In the genomic region with DNA sequence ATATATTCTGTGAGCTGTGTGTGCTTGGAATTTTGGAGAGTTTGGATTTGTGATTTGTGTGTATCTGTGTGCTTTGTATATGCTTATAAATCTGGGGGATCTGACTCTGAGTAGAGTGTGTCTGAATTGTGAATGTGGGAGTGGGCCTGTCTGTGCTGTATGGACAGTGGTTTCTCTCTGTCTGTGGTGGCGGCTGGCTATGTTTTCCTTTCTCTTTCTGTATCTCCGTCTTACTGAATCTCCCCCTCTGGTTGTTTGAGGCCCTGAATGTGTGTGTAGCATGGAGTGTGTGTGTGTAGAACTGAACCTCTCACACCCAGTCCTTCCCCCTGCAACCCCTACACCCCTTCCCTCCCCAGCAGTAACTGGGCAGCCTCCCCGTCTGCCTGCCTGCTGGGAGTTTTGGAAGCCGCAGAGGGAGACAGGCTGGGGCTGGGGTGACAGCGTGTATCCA, we compare ENCODE assay signal across 8 cellular contexts. TPM values are rescaled to one million over a fixed set of nuclear protein-coding genes. Genes with fewer than 3 reads are reported as not detected.
DNase-seq lines count a peak whose midpoint lies in the region; ATAC-seq, FAIRE-seq and TF ChIP-seq lines count a peak whose summit lies in the region.

No MANE protein-coding gene starts in this region.

- peak overlapping the region; percentile 72; the same call in 1 of the 2 replicates for H2BK15ac ChIP-seq in H1 (ENCODE audit: low read length)

- intact Hi-C loops in pancreas (cut with DNase I), result loop anchor here in 2 of 3 donors (5.0 kb wide), 1 partner anchor 34 kb away; no protein-coding TSS in a partner anchor

- H3K36me3 ChIP-seq in HUES48 (ENCODE audit: control insufficient read depth, insufficient read depth, low read length), result no peaks in the 10 kb centered on the region
- H3K36me3 ChIP-seq in H1 (ENCODE audit: control insufficient read depth in 2 of 4, insufficient read depth in 4 of 4, low read length in 3 of 4), result no peaks in the 10 kb centered on the region
- H3K36me3 ChIP-seq in pancreas, result no peaks in the 10 kb centered on the region
- H3K36me3 ChIP-seq in effector memory CD4-positive, alpha-beta T cell (ENCODE audit: control insufficient read depth, insufficient read depth, low read length), result no peaks in the 10 kb centered on the region

- no peak for DNase-seq in activated T-cell treated with anti-CD3 and anti-CD28 coated beads, Interleukin-2, amount 50 U/mL, for 4 hours
- DNase-seq in activated T-cell treated with anti-CD3 and anti-CD28 coated beads, Interleukin-2, amount 50 U/mL, for 1 hour, result no peak
- DNase-seq in H1 (ENCODE audit: low read depth in 1 of 2, low spot score in 2 of 2) (no peak), pancreas (peak in 1 of 6 donors; percentile 26), HPDE6-E6E7 (ENCODE audit: extremely low spot score) (no peak)
- DNase-seq in effector memory CD4-positive, alpha-beta T cell, result no peak

- H2AFZ ChIP-seq in H1 (ENCODE audit: low read length), result no peak overlapping the region

- H3K23ac ChIP-seq in H1 (ENCODE audit: insufficient read length), result no peak overlapping the region

- H3K4me1 Mint-ChIP-seq in activated T-cell treated with anti-CD3 and anti-CD28 coated beads, Interleukin-2, amount 50 U/mL, for 4 hours (ENCODE audit: low read depth), result peaks cover 40% of the 10 kb centered on the region

- H3K79me2 ChIP-seq in H1 (ENCODE audit: control insufficient read depth in 1 of 2, insufficient read depth in 2 of 2, low read length in 2 of 2), result peaks cover 44 to 84% of the 10 kb centered on the region in 2 experiments

- TF ChIP-seq CTCF in H1 (IDR thresholded peaks at IDR 0.05; ENCODE audit: control extremely low read depth in 1 of 3, insufficient read depth in 1 of 3, low read depth in 1 of 3, low read length in 3 of 3) (no peak), pancreas (IDR thresholded peaks at IDR 0.05) (no peak)

- CTCF ChIA-PET in H1 (lab: Charles Lee; ENCODE audit: partially characterized antibody), result interaction anchor here (1.4 to 14.5 kb wide), 7 partner anchors 13 to 56 kb away, joined by 3 to 224 read pairs (median 16); no protein-coding TSS in a partner anchor

- H3K9me3 Mint-ChIP-seq in activated T-cell treated with anti-CD3 and anti-CD28 coated beads, Interleukin-2, amount 50 U/mL, for 4 hours, result no peaks in the 10 kb centered on the region

- no peak overlapping the region; the same call in 1 of the 2 replicates for H3K4me3 ChIP-seq in HUES48 (ENCODE audit: low read depth, low read length)
- no peak overlapping the region for H3K4me3 ChIP-seq in H1 (ENCODE audit: extremely low read depth in 1 of 4, insufficient read depth in 2 of 4, low read depth in 3 of 4, low read length in 4 of 4)
- H3K4me3 ChIP-seq in pancreas, result peak overlapping the region in 2 of 4 donors; percentile 98 to 99
- H3K4me3 ChIP-seq in effector memory CD4-positive, alpha-beta T cell (ENCODE audit: insufficient read depth, low read depth, low read length, poor library complexity, severe bottlenecking), result no peak overlapping the region

- peaks cover 15% of the 10 kb centered on the region for H3K23me2 ChIP-seq in H1 (ENCODE audit: low read depth, low read length)

- H3K36me3 Mint-ChIP-seq in activated T-cell treated with anti-CD3 and anti-CD28 coated beads, Interleukin-2, amount 50 U/mL, for 4 hours (ENCODE audit: insufficient read depth), result no peaks in the 10 kb centered on the region

- no peak overlapping the region for H4K91ac ChIP-seq in H1 (replicated peaks; ENCODE audit: insufficient read length, low read length)

- no peak overlapping the region for H3K56ac ChIP-seq in H1 (replicated peaks; ENCODE audit: insufficient read length, low read depth, low read length)

- H3K27ac ChIP-seq in HUES48 (ENCODE audit: low read depth, low read length), result peak overlapping the region; percentile 29
- no peak overlapping the region for H3K27ac ChIP-seq in H1 (ENCODE audit: low read depth, low read length)
- H3K27ac ChIP-seq in pancreas, result peak overlapping the region; percentile 51 to 96 (median 76)
- no peak overlapping the region for H3K27ac ChIP-seq in effector memory CD4-positive, alpha-beta T cell (ENCODE audit: insufficient read depth, low read length, poor library complexity, severe bottlenecking)

- H2BK12ac ChIP-seq in H1 (ENCODE audit: low read depth, low read length), result peak overlapping the region; percentile 31; the same call in 1 of the 2 replicates

- H2BK5ac ChIP-seq in H1 (ENCODE audit: low read depth, low read length), result peak overlapping the region; percentile 44; the same call in 1 of the 2 replicates

- H3K4me3 Mint-ChIP-seq in activated T-cell treated with anti-CD3 and anti-CD28 coated beads, Interleukin-2, amount 50 U/mL, for 4 hours, result peak overlapping the region; percentile 35

- no peak for ATAC-seq in activated T-cell treated with anti-CD3 and anti-CD28 coated beads, Interleukin-2, amount 50 U/mL, for 4 hours
- ATAC-seq in pancreas, result no peak
- no peak for ATAC-seq in HG03439 (IDR thresholded peaks at IDR 0.05; ENCODE audit: unreplicated experiment)

- peaks cover 44% of the 10 kb centered on the region for H3K79me1 ChIP-seq in H1 (ENCODE audit: low read depth, low read length)

- no peak for TF ChIP-seq RAD21 in H1 (IDR thresholded peaks at IDR 0.05 in 1 of 2, conservative IDR thresholded peaks at IDR 0.05 in 1 of 2; ENCODE audit: low read depth in 2 of 2, low read length in 2 of 2)

- no peak overlapping the region for H4K5ac ChIP-seq in H1 (ENCODE audit: insufficient read length, low read depth, low read length)

- no peak overlapping the region for H3K4ac ChIP-seq in H1 (replicated peaks; ENCODE audit: insufficient read length, low read depth, low read length)

- no peak overlapping the region for H2BK120ac ChIP-seq in H1 (replicated peaks; ENCODE audit: low read depth, low read length)

- FAIRE-seq in H1 (lab: Jason Lieb, UNC) (no peak), pancreas (lab: Jason Lieb, UNC) (no peak)

- H3K27me3 Mint-ChIP-seq in activated T-cell treated with anti-CD3 and anti-CD28 coated beads, Interleukin-2, amount 50 U/mL, for 4 hours (ENCODE audit: low read depth), result peaks cover 42% of the 10 kb centered on the region

- no peak overlapping the region for H3K14ac ChIP-seq in H1 (ENCODE audit: insufficient read length)

- H3K9me3 ChIP-seq in HUES48 (ENCODE audit: control insufficient read depth, insufficient read depth, low read length) (no peaks in the 10 kb centered on the region), H1 (ENCODE audit: insufficient read depth in 2 of 2, low read depth in 1 of 2, low read length in 1 of 2) (no peaks in the 10 kb centered on the region), pancreas (no peaks in the 10 kb centered on the region)
- no peaks in the 10 kb centered on the region for H3K9me3 ChIP-seq in effector memory CD4-positive, alpha-beta T cell (ENCODE audit: control insufficient read depth, low read length)

- peaks cover 41 to 48% of the 10 kb centered on the region in 2 experiments for H4K20me1 ChIP-seq in H1 (replicated peaks in 1 of 2; ENCODE audit: control insufficient read depth in 1 of 2, insufficient read depth in 2 of 2, low read length in 2 of 2)

- H3K9ac ChIP-seq in HUES48 (ENCODE audit: low read depth, low read length) (no peak overlapping the region), H1 (replicated peaks in 1 of 4; ENCODE audit: extremely low read depth in 1 of 4, low read depth in 3 of 4, low read length in 3 of 4) (no peak overlapping the region)

- POLR2A ChIA-PET in H1 (lab: Charles Lee; ENCODE audit: partially characterized antibody), result interaction anchor here (0.8 to 14.7 kb wide), 8 partner anchors 16 to 111 kb away, joined by 3 to 212 read pairs (median 4); no protein-coding TSS in a partner anchor

- H2BK20ac ChIP-seq in H1 (ENCODE audit: low read length), result no peak overlapping the region

- H2AK5ac ChIP-seq in H1 (ENCODE audit: low read depth, low read length), result peak overlapping the region; percentile 96

- H3K4me1 ChIP-seq in HUES48 (ENCODE audit: control insufficient read depth, insufficient read depth, low read length), result peaks cover 51% of the 10 kb centered on the region
- peaks cover 21 to 55% (median 53%) of the 10 kb centered on the region in 4 experiments for H3K4me1 ChIP-seq in H1 (replicated peaks in 1 of 4; ENCODE audit: control insufficient read depth in 3 of 4, insufficient read depth in 4 of 4, low read length in 3 of 4)
- peaks cover 51 to 61% (median 53%) of the 10 kb centered on the region in 3 donors for H3K4me1 ChIP-seq in pancreas
- H3K4me1 ChIP-seq in effector memory CD4-positive, alpha-beta T cell (ENCODE audit: control insufficient read depth, insufficient read depth, low read length, poor library complexity, severe bottlenecking), result peaks cover 25% of the 10 kb centered on the region

- no peak for TF ChIP-seq EP300 in H1 (IDR thresholded peaks at IDR 0.05; ENCODE audit: borderline replicate concordance in 1 of 2, low read depth in 2 of 2, low read length in 2 of 2)

- 76% methylated on average over 5 of the region's 5 CpGs; no CpG with 5 or more reads in 1 of the 2 experiments for WGBS in H1 (ENCODE audit: extremely low coverage in 1 of 2, insufficient coverage in 1 of 2, insufficient read length in 1 of 2, insufficient replicate concordance in 2 of 2, low coverage in 1 of 2, low lambda C conversion rate in 2 of 2, missing lambda C conversion rate in 1 of 2), 2 experiments
- 5 to 7% methylated on average over 5 of the region's 5 CpGs for WGBS in pancreas, 2 donors

- H3K27me3 ChIP-seq in HUES48 (ENCODE audit: control insufficient read depth, insufficient read depth, low read length) (no peaks in the 10 kb centered on the region; the same call in 1 of the 2 replicates), H1 (replicated peaks in 1 of 4; ENCODE audit: control insufficient read depth in 3 of 4, extremely low read depth in 1 of 4, insufficient read depth in 3 of 4, low read length in 3 of 4) (no peaks in the 10 kb centered on the region; a peak in 2 of 7 replicates), pancreas (no peaks in the 10 kb centered on the region)
- H3K27me3 ChIP-seq in effector memory CD4-positive, alpha-beta T cell (replicated peaks; ENCODE audit: control insufficient read depth, insufficient read depth, low read length, poor library complexity, severe bottlenecking), result peaks cover 45% of the 10 kb centered on the region

- H4K8ac ChIP-seq in H1 (ENCODE audit: extremely low read depth, insufficient read depth, low read length), result no peak overlapping the region

- H3K4me2 ChIP-seq in H1 (ENCODE audit: insufficient read depth in 1 of 2, low read depth in 2 of 2, low read length in 2 of 2), result peak overlapping the region; percentile 91 to 97; a peak in 3 of 4 replicates

- no peak overlapping the region for H3K18ac ChIP-seq in H1 (ENCODE audit: extremely low read depth, low read length)

- TF ChIP-seq POLR2A in H1 (IDR thresholded peaks at IDR 0.05; ENCODE audit: control extremely low read depth in 1 of 2, low read depth in 2 of 2, low read length in 2 of 2), result no peak

RNA-seq across cellular contexts. Expression of a gene that starts 4.7 kb away (rescaled TPM):
- total RNA-seq in activated T-cell treated with anti-CD3 and anti-CD28 coated beads, Interleukin-2, amount 50 U/mL, for 4 hours, result 1 to 10 TPM; 1.2 to 3.3 (median 1.4) TPM
- 74.0 and 78.3 TPM in 2 replicates for total RNA-seq in H1 (2021; fragmentation: NEBNext Ultra II Directional; extraction: Animal tissue kit (Norgen Biotek cat#: 25700))
- polyA plus RNA-seq in H1 (2011; rRNA removed) (61.4 and 83.5 TPM in 2 replicates), pancreas (10 to 100 TPM; 33.0 to 36.4 TPM)
- polyA plus RNA-seq in H1 (2011; cell fraction: cytosol; rRNA removed), result 68.8 TPM
- 52.7 TPM for polyA plus RNA-seq in H1 (2011; cell fraction: nucleus; rRNA removed)
- 35.6 to 47.4 TPM (median 43.3 TPM) in 4 replicates for polyA plus RNA-seq in H1 (2012, experiment 1 of 2)
- polyA plus RNA-seq in H1 (2012, experiment 2 of 2), result 56.6 TPM
- 62.3 TPM for polyA plus RNA-seq in H1 (2013, experiment 1 of 2)
- polyA plus RNA-seq in H1 (2013, experiment 2 of 2), result 67.3 TPM
- polyA minus RNA-seq in H1 (2011; rRNA and poly(A)+ RNA removed), result 25.6 and 39.8 TPM in 2 replicates
- polyA minus RNA-seq in H1 (2011; cell fraction: cytosol; rRNA and poly(A)+ RNA removed), result 50.7 TPM
- polyA minus RNA-seq in H1 (2011; cell fraction: nucleus; rRNA and poly(A)+ RNA removed), result 39.2 TPM
- 10 to 100 TPM; 39.5 to 70.5 (median 45.4) TPM for total RNA-seq in pancreas

Comparison
In these comparisons a context has a peak if more than half of its experiments do, and no peak if none do; other contexts are left out.
1. H3K27ac ChIP-seq: peak in HUES48 (single experiment) and pancreas (4 of 4); none in H1 (single experiment) and effector memory CD4-positive, alpha-beta T cell (single experiment).
2. RNA of a gene that starts 4.7 kb away (total RNA-seq): 74.0 to 78.3 TPM in H1 and 39.5 to 70.5 TPM in pancreas; 1.2 to 3.3 TPM in activated T-cell treated with anti-CD3 and anti-CD28 coated beads, Interleukin-2, amount 50 U/mL, for 4 hours; every median in the first group is over 4 times any median in the second.